In genomic region chr20:21125072-21125848, GRCh38 we compare ENCODE assay signal across 1 cellular context.
TF ChIP-seq lines count a peak whose summit lies in the region.

No MANE protein-coding gene starts in this region.

TF ChIP-seq in K562, 482 proteins besides CTCF, POLR2A, EP300 and RAD21 (continued from another document):
- TF ChIP-seq PRDM10 (IDR thresholded peaks at IDR 0.05; ENCODE audit: partially characterized antibody), result peak; percentile 71
- TF ChIP-seq, protein P1, sequence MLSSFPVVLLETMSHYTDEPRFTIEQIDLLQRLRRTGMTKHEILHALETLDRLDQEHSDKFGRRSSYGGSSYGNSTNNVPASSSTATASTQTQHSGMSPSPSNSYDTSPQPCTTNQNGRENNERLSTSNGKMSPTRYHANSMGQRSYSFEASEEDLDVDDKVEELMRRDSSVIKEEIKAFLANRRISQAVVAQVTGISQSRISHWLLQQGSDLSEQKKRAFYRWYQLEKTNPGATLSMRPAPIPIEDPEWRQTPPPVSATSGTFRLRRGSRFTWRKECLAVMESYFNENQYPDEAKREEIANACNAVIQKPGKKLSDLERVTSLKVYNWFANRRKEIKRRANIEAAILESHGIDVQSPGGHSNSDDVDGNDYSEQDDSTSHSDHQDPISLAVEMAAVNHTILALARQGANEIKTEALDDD (IDR thresholded peaks at IDR 0.05), result peak; percentile 41; the same call in 1 of the 2 replicates
- no peak for TF ChIP-seq NR2F6 (CRISPR knock-in tag; IDR thresholded peaks at IDR 0.05)
- no peak for TF ChIP-seq LARP7 (IDR thresholded peaks at IDR 0.05)
- no peak for TF ChIP-seq BCLAF1 (IDR thresholded peaks at IDR 0.05; ENCODE audit: borderline replicate concordance in 1 of 2, control insufficient read depth in 1 of 2, low read depth in 2 of 2, low read length in 1 of 2)
- no peak for TF ChIP-seq PRMT5 (CRISPR knock-in tag; IDR thresholded peaks at IDR 0.05)
- TF ChIP-seq, protein P2, sequence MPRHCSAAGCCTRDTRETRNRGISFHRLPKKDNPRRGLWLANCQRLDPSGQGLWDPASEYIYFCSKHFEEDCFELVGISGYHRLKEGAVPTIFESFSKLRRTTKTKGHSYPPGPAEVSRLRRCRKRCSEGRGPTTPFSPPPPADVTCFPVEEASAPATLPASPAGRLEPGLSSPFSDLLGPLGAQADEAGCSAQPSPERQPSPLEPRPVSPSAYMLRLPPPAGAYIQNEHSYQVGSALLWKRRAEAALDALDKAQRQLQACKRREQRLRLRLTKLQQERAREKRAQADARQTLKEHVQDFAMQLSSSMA (CRISPR knock-in tag; IDR thresholded peaks at IDR 0.05), result no peak
- no peak for TF ChIP-seq ZNF184 (CRISPR knock-in tag; IDR thresholded peaks at IDR 0.05)
- no peak for TF ChIP-seq ZNF76 (CRISPR knock-in tag; IDR thresholded peaks at IDR 0.05; ENCODE audit: borderline replicate concordance)
- TF ChIP-seq TAF15 (IDR thresholded peaks at IDR 0.05; ENCODE audit: low read depth, low read length), result no peak
- no peak for TF ChIP-seq ZNF586 (CRISPR knock-in tag; conservative IDR thresholded peaks at IDR 0.05)
- no peak for TF ChIP-seq ZNF785 (CRISPR knock-in tag; IDR thresholded peaks at IDR 0.05)
- TF ChIP-seq HDAC2 (IDR thresholded peaks at IDR 0.05), result peak; percentile 31; the same call in 1 of the 2 replicates
- no peak for TF ChIP-seq ZKSCAN3 (CRISPR knock-in tag; IDR thresholded peaks at IDR 0.05)
- TF ChIP-seq ZNF146 (CRISPR knock-in tag; IDR thresholded peaks at IDR 0.05; ENCODE audit: unreplicated experiment), result no peak
- TF ChIP-seq HDAC6 (IDR thresholded peaks at IDR 0.05; ENCODE audit: low read depth, low read length), result no peak
- TF ChIP-seq NONO (IDR thresholded peaks at IDR 0.05; ENCODE audit: low read depth in 2 of 2, low read length in 1 of 2), result no peak
- TF ChIP-seq ZNF175 (CRISPR knock-in tag; IDR thresholded peaks at IDR 0.05; ENCODE audit: low read depth), result no peak
- TF ChIP-seq HMGXB4 (CRISPR knock-in tag; IDR thresholded peaks at IDR 0.05), result no peak
- TF ChIP-seq L3MBTL2 (IDR thresholded peaks at IDR 0.05), result peak; percentile 13; the same call in 1 of the 2 replicates
- TF ChIP-seq GATAD2B (IDR thresholded peaks at IDR 0.05; ENCODE audit: borderline replicate concordance), result no peak
- TF ChIP-seq TGIF2 (CRISPR knock-in tag; IDR thresholded peaks at IDR 0.05), result no peak
